16 cellular contexts compared by ENCODE assay signal in genomic region chr15:80405554-80405850, GRCh38. TPM values are rescaled to one million over a fixed set of nuclear protein-coding genes. Genes with fewer than 3 reads are reported as not detected.
DNase-seq lines count a peak whose midpoint lies in the region; ATAC-seq and TF ChIP-seq lines count a peak whose summit lies in the region.
"Had no signal": no experiment of that assay in that cellular context is flagged by ENCODE, and none has a peak within 500 bp of the region (broad histone marks: within the 10 kb centered on the region; RNA-seq: fewer than 3 reads in every experiment).

No MANE protein-coding gene starts in this region.

- H3K27me3 ChIP-seq in BLaER1 treated with 17β-estradiol and CSF1 and Interleukin-3, amounts not matched to agents 10 nM and 100 nM: peaks cover 18 to 29% (median 25%) of the 10 kb centered on the region in 11 experiments; a peak in 21 of 22 replicates
- H3K27me3 ChIP-seq in endodermal cell (ENCODE audit: control insufficient read depth, insufficient read depth, low read length, poor library complexity, severe bottlenecking) (peaks cover 33% of the 10 kb centered on the region), neuronal stem cell (ENCODE audit: control insufficient read depth in 3 of 3, insufficient read depth in 3 of 3, low read depth in 1 of 3, low read length in 3 of 3) (no peaks in the 10 kb centered on the region), body of pancreas (no peaks in the 10 kb centered on the region)
- H3K27me3 ChIP-seq: sigmoid colon had no signal

- H3K18ac ChIP-seq in neuronal stem cell (ENCODE audit: low read length): no peak overlapping the region

- H4K8ac ChIP-seq in neuronal stem cell (ENCODE audit: low read depth, low read length): no peak overlapping the region

- H2BK120ac ChIP-seq in neuronal stem cell (ENCODE audit: low read depth, low read length): no peak overlapping the region

- no peak for ATAC-seq in T-helper 17 cell
- ATAC-seq in HG03521 (IDR thresholded peaks at IDR 0.05; ENCODE audit: unreplicated experiment): no peak
- no peak for ATAC-seq in effector memory CD8-positive, alpha-beta T cell (replicated peaks)
- ATAC-seq in body of pancreas: no peak

- H3K4me3 ChIP-seq in BLaER1 treated with 17β-estradiol and CSF1 and Interleukin-3, amounts not matched to agents 10 nM and 100 nM: peak overlapping the region in 3 of 10 experiments; percentile 72 to 78 (median 74); a peak in 3 of 20 replicates
- H3K4me3 ChIP-seq in endodermal cell (ENCODE audit: low read length): no peak overlapping the region
- peak overlapping the region in 1 of 2 donors; percentile 68 for H3K4me3 ChIP-seq in neuronal stem cell (ENCODE audit: low read length in 2 of 2)
- no peak overlapping the region for H3K4me3 ChIP-seq in body of pancreas

- H2BK12ac ChIP-seq in neuronal stem cell (ENCODE audit: low read length): no peak overlapping the region

- no peak overlapping the region for H2BK15ac ChIP-seq in neuronal stem cell (ENCODE audit: low read length)

- no peak overlapping the region for H2AK5ac ChIP-seq in neuronal stem cell (ENCODE audit: low read depth, low read length)

- no peak for TF ChIP-seq POLR2A in body of pancreas (IDR thresholded peaks at IDR 0.05)

- no peak overlapping the region for H3K14ac ChIP-seq in neuronal stem cell (ENCODE audit: low read length)

- TF ChIP-seq CTCF in endodermal cell (conservative IDR thresholded peaks at IDR 0.05) (no peak), body of pancreas (IDR thresholded peaks at IDR 0.05) (no peak)

- H3K27ac Mint-ChIP-seq in T-helper 17 cell (no peak overlapping the region), endodermal cell (no peak overlapping the region)
- no peak overlapping the region for H3K27ac Mint-ChIP-seq in effector memory CD8-positive, alpha-beta T cell
- H3K27ac Mint-ChIP-seq: memory B cell; T-helper 1 cell treated with Interleukin-12 subunit alpha and Interleukin-12 subunit beta and Interleukin-4 antibody, amounts not matched to agents 30 μg/mL and 1 μg/mL, for 36 hours had no signal

- peaks cover 9 to 14% (median 13%) of the 10 kb centered on the region in 11 experiments; a peak in 18 of 22 replicates for H3K9me3 ChIP-seq in BLaER1 treated with 17β-estradiol and CSF1 and Interleukin-3, amounts not matched to agents 10 nM and 100 nM (replicated peaks in 1 of 11)
- H3K9me3 ChIP-seq in T-helper 17 cell (ENCODE audit: control insufficient read depth, low read length, poor library complexity, severe bottlenecking) (no peaks in the 10 kb centered on the region), endodermal cell (ENCODE audit: control insufficient read depth, low read length) (no peaks in the 10 kb centered on the region), neuronal stem cell (replicated peaks in 1 of 2; ENCODE audit: control insufficient read depth in 2 of 2, insufficient read depth in 1 of 2, low read depth in 1 of 2, low read length in 2 of 2) (no peaks in the 10 kb centered on the region), body of pancreas (no peaks in the 10 kb centered on the region)
- H3K9me3 ChIP-seq: Caco-2, neutrophil, sigmoid colon had no signal

- H3K27me3 Mint-ChIP-seq in T-helper 17 cell: peaks cover 75% of the 10 kb centered on the region
- peaks cover 56% of the 10 kb centered on the region for H3K27me3 Mint-ChIP-seq in endodermal cell (ENCODE audit: insufficient read depth)
- H3K27me3 Mint-ChIP-seq in effector memory CD8-positive, alpha-beta T cell: peaks cover 67 to 81% of the 10 kb centered on the region in 2 donors

- H3K4me1 Mint-ChIP-seq in T-helper 17 cell: peaks cover 4% of the 10 kb centered on the region
- H3K4me1 Mint-ChIP-seq in endodermal cell: peaks cover 10% of the 10 kb centered on the region
- peaks cover 0 to 2% of the 10 kb centered on the region in 2 donors for H3K4me1 Mint-ChIP-seq in effector memory CD8-positive, alpha-beta T cell (ENCODE audit: low read depth in 2 of 2)
- H3K4me1 Mint-ChIP-seq: memory B cell had no signal

- H3K4me3 Mint-ChIP-seq in T-helper 17 cell: peak overlapping the region; percentile 67
- peak overlapping the region; percentile 67 for H3K4me3 Mint-ChIP-seq in endodermal cell
- no peak overlapping the region for H3K4me3 Mint-ChIP-seq in effector memory CD8-positive, alpha-beta T cell
- H3K4me3 Mint-ChIP-seq: memory B cell; T-helper 1 cell treated with Interleukin-12 subunit alpha and Interleukin-12 subunit beta and Interleukin-4 antibody, amounts not matched to agents 30 μg/mL and 1 μg/mL, for 36 hours had no signal

- H3K4me1 ChIP-seq in BLaER1 treated with 17β-estradiol and CSF1 and Interleukin-3, amounts not matched to agents 10 nM and 100 nM: peaks cover 11 to 29% (median 24%) of the 10 kb centered on the region in 10 experiments; a peak in 18 of 20 replicates
- no peaks in the 10 kb centered on the region for H3K4me1 ChIP-seq in endodermal cell (ENCODE audit: control insufficient read depth, insufficient read depth, low read length)
- H3K4me1 ChIP-seq in neuronal stem cell (ENCODE audit: control insufficient read depth in 2 of 2, insufficient read depth in 1 of 2, low read depth in 1 of 2, low read length in 2 of 2): peaks cover 15 to 17% of the 10 kb centered on the region in 2 donors
- peaks cover 18% of the 10 kb centered on the region for H3K4me1 ChIP-seq in body of pancreas
- H3K4me1 ChIP-seq: Caco-2 had no signal

- H3K9me3 Mint-ChIP-seq in endodermal cell: no peaks in the 10 kb centered on the region
- no peaks in the 10 kb centered on the region for H3K9me3 Mint-ChIP-seq in effector memory CD8-positive, alpha-beta T cell
- H3K9me3 Mint-ChIP-seq: memory B cell; T-helper 1 cell treated with Interleukin-12 subunit alpha and Interleukin-12 subunit beta and Interleukin-4 antibody, amounts not matched to agents 30 μg/mL and 1 μg/mL, for 36 hours had no signal

- no peaks in the 10 kb centered on the region for H4K20me1 ChIP-seq in BLaER1 treated with 17β-estradiol and CSF1 and Interleukin-3, amounts not matched to agents 10 nM and 100 nM

- H3K36me3 Mint-ChIP-seq in T-helper 17 cell (ENCODE audit: low read depth) (peaks cover 5% of the 10 kb centered on the region), endodermal cell (ENCODE audit: low read depth) (no peaks in the 10 kb centered on the region)
- H3K36me3 Mint-ChIP-seq in effector memory CD8-positive, alpha-beta T cell (ENCODE audit: insufficient read depth): no peaks in the 10 kb centered on the region
- H3K36me3 Mint-ChIP-seq: memory B cell had no signal

- WGBS in endodermal cell (ENCODE audit: insufficient coverage in 1 of 2, insufficient read length in 1 of 2), 2 experiments: 75 to 82% methylated on average over 4 of the region's 4 CpGs
- WGBS in neuronal stem cell (ENCODE audit: extremely low coverage in 2 of 2, insufficient read length in 2 of 2, insufficient replicate concordance in 1 of 2), 2 donors: no CpG with 5 or more reads among the region's 4 CpGs
- 69 to 70% methylated on average over 4 of the region's 4 CpGs for WGBS in body of pancreas, 2 donors

- no peak overlapping the region for H3K23ac ChIP-seq in neuronal stem cell (ENCODE audit: low read depth, low read length, poor library complexity)

- intact Hi-C loops in body of pancreas (cut with DNase I): no loop called here

- H3K4ac ChIP-seq in neuronal stem cell (ENCODE audit: low read length): no peak overlapping the region

- H2BK5ac ChIP-seq in neuronal stem cell (ENCODE audit: low read length): no peak overlapping the region

- H3K36me3 ChIP-seq in BLaER1 treated with 17β-estradiol and CSF1 and Interleukin-3, amounts not matched to agents 10 nM and 100 nM: no peaks in the 10 kb centered on the region
- H3K36me3 ChIP-seq in endodermal cell (ENCODE audit: control insufficient read depth, insufficient read depth, low read length) (no peaks in the 10 kb centered on the region), neuronal stem cell (replicated peaks in 1 of 2; ENCODE audit: control insufficient read depth in 2 of 2, insufficient read depth in 2 of 2, low read length in 2 of 2) (peaks cover 0 to 41% of the 10 kb centered on the region in 2 donors), body of pancreas (replicated peaks in 1 of 2; ENCODE audit: insufficient read depth in 1 of 2, low read depth in 2 of 2) (no peaks in the 10 kb centered on the region)
- H3K36me3 ChIP-seq: neutrophil, sigmoid colon had no signal

- H2AFZ ChIP-seq in neuronal stem cell (ENCODE audit: low read length): peak overlapping the region; percentile 95

- H3K27ac ChIP-seq in BLaER1 treated with 17β-estradiol and CSF1 and Interleukin-3, amounts not matched to agents 10 nM and 100 nM: no peak overlapping the region
- H3K27ac ChIP-seq in endodermal cell (ENCODE audit: low read depth, low read length): no peak overlapping the region
- H3K27ac ChIP-seq in neuronal stem cell (replicated peaks; ENCODE audit: low read length): no peak overlapping the region
- peak overlapping the region in 2 of 4 donors; percentile 32 to 75 for H3K27ac ChIP-seq in body of pancreas
- H3K27ac ChIP-seq: neutrophil had no signal

- peak overlapping the region in 1 of 11 experiments; percentile 90; a peak in 1 of 22 replicates for H3K9ac ChIP-seq in BLaER1 treated with 17β-estradiol and CSF1 and Interleukin-3, amounts not matched to agents 10 nM and 100 nM
- H3K9ac ChIP-seq in endodermal cell (ENCODE audit: extremely low read depth, low read length, poor library complexity, severe bottlenecking) (no peak overlapping the region), neuronal stem cell (ENCODE audit: low read depth, low read length, poor library complexity) (no peak overlapping the region)

- no peak overlapping the region for H4K91ac ChIP-seq in neuronal stem cell (ENCODE audit: low read depth, low read length, poor library complexity)

- no peak for DNase-seq in T-helper 17 cell
- no peak for DNase-seq in endodermal cell
- DNase-seq in neuronal stem cell (ENCODE audit: low spot score): no peak
- no peak for DNase-seq in effector memory CD8-positive, alpha-beta T cell
- no peak for DNase-seq in activated CD4-positive, alpha-beta T cell treated with anti-CD3 and anti-CD28 coated beads, Interleukin-2, amount 50 U/mL, for 48 hours
- DNase-seq in body of pancreas: no peak
- DNase-seq: activated CD4-positive, CD25-positive, alpha-beta regulatory T cell treated with anti-CD3 and anti-CD28 coated beads, Interleukin-2, amount 50 U/mL, for 72 hours; Caco-2; cortex of kidney; NCI-H187 treated with DMSO at 0.1 percent for 48 hours; sigmoid colon had no signal

- H3K79me1 ChIP-seq in neuronal stem cell (ENCODE audit: low read depth, low read length): peaks cover 3% of the 10 kb centered on the region

- peak overlapping the region in 10 of 11 experiments; percentile 78 to 89 (median 82); a peak in 18 of 22 replicates for H3K4me2 ChIP-seq in BLaER1 treated with 17β-estradiol and CSF1 and Interleukin-3, amounts not matched to agents 10 nM and 100 nM
- H3K4me2 ChIP-seq in neuronal stem cell (ENCODE audit: insufficient read depth, low read length, poor library complexity, severe bottlenecking): peak overlapping the region; percentile 40

RNA-seq across cellular contexts. Expression of gene ARNT2, which starts 1.3 kb away (rescaled TPM):
- total RNA-seq in T-helper 17 cell: not detected
- total RNA-seq in endodermal cell: 10 to 100 TPM in 1 of 2 donors, 1 to 10 TPM in 1; 8.0 to 15.9 TPM
- polyA plus RNA-seq in endodermal cell (2013, experiment 1 of 2): 24.3 TPM
- 24.4 TPM for polyA plus RNA-seq in endodermal cell (2013, experiment 2 of 2)
- polyA plus RNA-seq in neuronal stem cell (2013, experiment 1 of 2): 31.2 TPM
- 31.5 TPM for polyA plus RNA-seq in neuronal stem cell (2013, experiment 2 of 2)
- total RNA-seq in body of pancreas: 1 to 10 TPM; 5.3 to 5.4 TPM

Comparison
In these comparisons a context has a peak if more than half of its experiments do, and no peak if none do; other contexts are left out.
1. H3K4me3 Mint-ChIP-seq: peak in T-helper 17 cell (single experiment) and endodermal cell (single experiment); none in effector memory CD8-positive, alpha-beta T cell (0 of 2).
2. RNA of gene ARNT2, which starts 1.3 kb away (total RNA-seq): 8.0 to 15.9 TPM in endodermal cell and 5.3 to 5.4 TPM in body of pancreas; not detected in T-helper 17 cell; every median in the first group is over 4 times any median in the second.